In the genomic region with DNA sequence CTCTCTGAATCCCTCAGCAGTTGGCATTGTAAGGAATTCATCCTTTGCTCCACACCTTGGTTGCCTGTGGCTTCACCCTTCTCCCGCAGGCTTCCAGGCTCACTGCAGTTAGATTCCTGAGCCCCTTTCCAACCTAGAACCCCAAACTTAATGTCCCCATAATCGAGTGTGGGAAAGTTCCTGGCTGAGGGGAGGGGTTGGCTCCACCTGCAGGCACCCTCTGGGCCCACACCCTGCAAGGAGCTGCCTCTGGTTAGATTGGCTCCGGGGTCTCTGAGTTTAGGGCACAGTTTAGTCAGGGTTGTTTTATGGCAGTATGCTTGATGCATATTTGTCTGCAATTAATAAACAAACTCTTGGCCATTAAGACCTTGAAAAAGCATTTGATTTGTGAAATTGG, we compare ENCODE assay signal across 12 cellular contexts.
DNase-seq lines count a peak whose midpoint lies in the region; ATAC-seq and TF ChIP-seq lines count a peak whose summit lies in the region.
"Had no signal": no experiment of that assay in that cellular context is flagged by ENCODE, and none has a peak within 500 bp of the region (broad histone marks: within the 10 kb centered on the region; RNA-seq: fewer than 3 reads in every experiment).

No MANE protein-coding gene starts in this region.

- no peaks in the 10 kb centered on the region for H3K9me3 Mint-ChIP-seq in HFFc6
- no peaks in the 10 kb centered on the region for H3K9me3 Mint-ChIP-seq in nephron
- H3K9me3 Mint-ChIP-seq: stimulated activated naive CD8-positive, alpha-beta T cell treated with anti-CD3 and anti-CD28 coated beads, Interleukin-15, Interleukin-2, amounts not matched to agents 100 ng/mL and 50 ng/mL, for 24 hours; T-cell had no signal

- H3K4me1 Mint-ChIP-seq in HFFc6 (ENCODE audit: low read depth) (peaks cover 74% of the 10 kb centered on the region), nephron (peaks cover 39% of the 10 kb centered on the region)
- H3K4me1 Mint-ChIP-seq: T-cell had no signal

- H3K27ac Mint-ChIP-seq in HFFc6 (peak overlapping the region; percentile 81), nephron (peak overlapping the region in 2 of 3 experiments; percentile 34 to 65)
- H3K27ac Mint-ChIP-seq: stimulated activated naive CD8-positive, alpha-beta T cell treated with anti-CD3 and anti-CD28 coated beads, Interleukin-15, Interleukin-2, amounts not matched to agents 100 ng/mL and 50 ng/mL, for 24 hours; T-cell had no signal

- peaks cover 14% of the 10 kb centered on the region for H3K36me3 ChIP-seq in brain microvascular endothelial cell (replicated peaks)

- TF ChIP-seq CTCF in HFFc6 (IDR thresholded peaks at IDR 0.05), result peak; percentile 63
- peak; percentile 67 for TF ChIP-seq CTCF in brain microvascular endothelial cell (IDR thresholded peaks at IDR 0.05; ENCODE audit: low read depth, low read length, missing control alignments)
- peak in 1 of 3 experiments; percentile 12 for TF ChIP-seq CTCF in nephron (IDR thresholded peaks at IDR 0.05; ENCODE audit: unreplicated experiment in 3 of 3)

- no peak for ATAC-seq in HG03378 (IDR thresholded peaks at IDR 0.05; ENCODE audit: unreplicated experiment)
- ATAC-seq: T-cell had no signal

- no peak overlapping the region for H3K4me3 Mint-ChIP-seq in HFFc6
- no peak overlapping the region for H3K4me3 Mint-ChIP-seq in nephron
- H3K4me3 Mint-ChIP-seq: stimulated activated naive CD8-positive, alpha-beta T cell treated with anti-CD3 and anti-CD28 coated beads, Interleukin-15, Interleukin-2, amounts not matched to agents 100 ng/mL and 50 ng/mL, for 24 hours; T-cell had no signal

- DNase-seq in ELF-1 (ENCODE audit: low read depth, low spot score) (peak; percentile 14), HFFc6 (no peak), brain microvascular endothelial cell (no peak), ACHN (no peak), head of caudate nucleus (no peak)
- no peak for DNase-seq in activated CD8-positive, alpha-beta memory T cell treated with anti-CD3 and anti-CD28 coated beads for 24 hours
- DNase-seq: NCI-H510A; stimulated activated CD4-positive, alpha-beta T cell treated with anti-CD3 and anti-CD28 coated beads, Interleukin-2, amount 100 ng/mL, for 24 hours; T-cell had no signal

- no peaks in the 10 kb centered on the region for H3K27me3 ChIP-seq in brain microvascular endothelial cell (replicated peaks)

- in situ Hi-C loops in brain microvascular endothelial cell (cut with HindIII; ENCODE audit: low pct_ligation_motif_present, low sequenced_read_pairs), result no loop called here
- in situ Hi-C loops in ACHN (cut with HindIII; ENCODE audit: low pct_ligation_motif_present, low pct_unique_long_range_greater_than_20kb, low sequenced_read_pairs), result no loop called here

- H3K36me3 Mint-ChIP-seq in HFFc6 (ENCODE audit: low read depth) (peaks cover 37% of the 10 kb centered on the region), nephron (ENCODE audit: low read depth) (peaks cover 20% of the 10 kb centered on the region)

- H3K4me3 ChIP-seq in brain microvascular endothelial cell (ENCODE audit: low read depth, low read length), result no peak overlapping the region

- intact Hi-C loops in head of caudate nucleus (cut with DNase I), result no loop called here

- H3K27me3 Mint-ChIP-seq in HFFc6 (ENCODE audit: insufficient read depth) (no peaks in the 10 kb centered on the region; the same call in 1 of the 2 replicates), nephron (ENCODE audit: low read depth) (no peaks in the 10 kb centered on the region)
- H3K27me3 Mint-ChIP-seq: stimulated activated naive CD8-positive, alpha-beta T cell treated with anti-CD3 and anti-CD28 coated beads, Interleukin-15, Interleukin-2, amounts not matched to agents 100 ng/mL and 50 ng/mL, for 24 hours; T-cell had no signal

- H3K27ac ChIP-seq in brain microvascular endothelial cell, result peak overlapping the region; percentile 91
